In genomic region chr7:118183586-118184391, GRCh38 we compare ENCODE assay signal across 1 cellular context.
A peak's percentile ranks its signal among the peaks of the same experiment; 100 is the strongest.
TF ChIP-seq lines count a peak whose summit lies in the region.

LSM8 (plus strand) TSS chr7:118184164; CDS start chr7:118184224, 60 bp downstream.

TF ChIP-seq in HepG2, 621 proteins besides CTCF, POLR2A, EP300 and RAD21 (continued from another document and continues in another):
- TF ChIP-seq PREB (CRISPR knock-in tag; IDR thresholded peaks at IDR 0.05), result no peak
- peak; percentile 92; the same call in 1 of the 2 replicates for TF ChIP-seq GPN1 (CRISPR knock-in tag; IDR thresholded peaks at IDR 0.05; ENCODE audit: borderline replicate concordance)
- 0 out of 2 replicates have a peak, but pooled peaks have one; percentile 56 for TF ChIP-seq EEA1 (CRISPR knock-in tag; IDR thresholded peaks at IDR 0.05; ENCODE audit: borderline replicate concordance)
- TF ChIP-seq RXRA (CRISPR knock-in tag; IDR thresholded peaks at IDR 0.05), result peak; percentile 69
- TF ChIP-seq ZNF644 (CRISPR knock-in tag; IDR thresholded peaks at IDR 0.05; ENCODE audit: low read depth), result no peak
- 0 out of 2 replicates have a peak, but pooled peaks have one; percentile 45 for TF ChIP-seq HES4 (CRISPR knock-in tag; IDR thresholded peaks at IDR 0.05; ENCODE audit: borderline replicate concordance)
- TF ChIP-seq PCBP1 (IDR thresholded peaks at IDR 0.05; ENCODE audit: borderline replicate concordance, low read depth, low read length), result no peak
- TF ChIP-seq ZNF225 (CRISPR knock-in tag; IDR thresholded peaks at IDR 0.05), result 0 out of 2 replicates have a peak, but pooled peaks have one; percentile 39
- no peak for TF ChIP-seq NR2F1 (CRISPR knock-in tag; IDR thresholded peaks at IDR 0.05)
- TF ChIP-seq XBP1 (CRISPR knock-in tag; IDR thresholded peaks at IDR 0.05), result no peak
- TF ChIP-seq ZNF33B (CRISPR knock-in tag; IDR thresholded peaks at IDR 0.05), result peak; percentile 74; the same call in 1 of the 2 replicates
- 0 out of 2 replicates have a peak, but pooled peaks have one; percentile 17 for TF ChIP-seq MAZ (IDR thresholded peaks at IDR 0.05; ENCODE audit: borderline replicate concordance, low read depth, low read length)
- peak; percentile 61; the same call in 1 of the 2 replicates for TF ChIP-seq MAZ (CRISPR knock-in tag; IDR thresholded peaks at IDR 0.05; ENCODE audit: low read depth)
- TF ChIP-seq FOXO4 (CRISPR knock-in tag; conservative IDR thresholded peaks at IDR 0.05), result no peak
- TF ChIP-seq ZNF136 (CRISPR knock-in tag; IDR thresholded peaks at IDR 0.05; ENCODE audit: low read depth), result 0 out of 2 replicates have a peak, but pooled peaks have one; percentile 23
- 0 out of 2 replicates have a peak, but pooled peaks have one; percentile 44 for TF ChIP-seq MEIS1 (CRISPR knock-in tag; IDR thresholded peaks at IDR 0.05; ENCODE audit: borderline replicate concordance)
- no peak; the same call in 1 of the 2 replicates for TF ChIP-seq KDM4B (CRISPR knock-in tag; IDR thresholded peaks at IDR 0.05)
- TF ChIP-seq NR2C2 (CRISPR knock-in tag; IDR thresholded peaks at IDR 0.05; ENCODE audit: borderline replicate concordance), result peak; percentile 79
- no peak for TF ChIP-seq MZF1 (CRISPR knock-in tag; IDR thresholded peaks at IDR 0.05; ENCODE audit: borderline replicate concordance)
- no peak for TF ChIP-seq HMGA1 (CRISPR knock-in tag; conservative IDR thresholded peaks at IDR 0.05)
- no peak for TF ChIP-seq RARG (CRISPR knock-in tag; IDR thresholded peaks at IDR 0.05; ENCODE audit: low read depth)
- 0 out of 2 replicates have a peak, but pooled peaks have one; percentile 73 for TF ChIP-seq ARHGAP35 (CRISPR knock-in tag; IDR thresholded peaks at IDR 0.05; ENCODE audit: borderline replicate concordance)
- peak; percentile 56; the same call in 1 of the 2 replicates for TF ChIP-seq ZNF766 (CRISPR knock-in tag; IDR thresholded peaks at IDR 0.05; ENCODE audit: borderline replicate concordance)
- TF ChIP-seq ZNF83 (CRISPR knock-in tag; IDR thresholded peaks at IDR 0.05; ENCODE audit: borderline replicate concordance), result no peak
- TF ChIP-seq LCORL (IDR thresholded peaks at IDR 0.05), result 0 out of 2 replicates have a peak, but pooled peaks have one; percentile 22
- no peak for TF ChIP-seq LCORL (CRISPR knock-in tag; IDR thresholded peaks at IDR 0.05)
- no peak for TF ChIP-seq ZNF34 (CRISPR knock-in tag; IDR thresholded peaks at IDR 0.05; ENCODE audit: borderline replicate concordance)
- peak; percentile 80; the same call in 1 of the 2 replicates for TF ChIP-seq KDM5B (CRISPR knock-in tag; IDR thresholded peaks at IDR 0.05; ENCODE audit: borderline replicate concordance)
- no peak for TF ChIP-seq HDAC6 (IDR thresholded peaks at IDR 0.05; ENCODE audit: low read depth, low read length)
- TF ChIP-seq FOSL1 (CRISPR knock-in tag; IDR thresholded peaks at IDR 0.05; ENCODE audit: borderline replicate concordance), result no peak; the same call in 1 of the 2 replicates
- 0 out of 2 replicates have a peak, but pooled peaks have one; percentile 37 for TF ChIP-seq ZNF772 (CRISPR knock-in tag; IDR thresholded peaks at IDR 0.05)
- peak; percentile 86 for TF ChIP-seq THAP11 (CRISPR knock-in tag; IDR thresholded peaks at IDR 0.05)
- TF ChIP-seq ZBED4 (CRISPR knock-in tag; IDR thresholded peaks at IDR 0.05; ENCODE audit: borderline replicate concordance), result peak; percentile 99
- no peak for TF ChIP-seq KLF9 (CRISPR knock-in tag; IDR thresholded peaks at IDR 0.05; ENCODE audit: low read depth)
- 0 out of 2 replicates have a peak, but pooled peaks have one; percentile 24 for TF ChIP-seq MED13 (CRISPR knock-in tag; IDR thresholded peaks at IDR 0.05)
- no peak for TF ChIP-seq ZBTB1 (CRISPR knock-in tag; IDR thresholded peaks at IDR 0.05; ENCODE audit: borderline replicate concordance)
- no peak for TF ChIP-seq ZKSCAN5 (CRISPR knock-in tag; IDR thresholded peaks at IDR 0.05)
- TF ChIP-seq SMC3 (IDR thresholded peaks at IDR 0.05; ENCODE audit: low read length), result no peak
- TF ChIP-seq SP1 (IDR thresholded peaks at IDR 0.05), result no peak
- TF ChIP-seq SP1 (CRISPR knock-in tag; IDR thresholded peaks at IDR 0.05), result no peak
- TF ChIP-seq PRPF4 (IDR thresholded peaks at IDR 0.05; ENCODE audit: low read depth, low read length, poor library complexity, severe bottlenecking), result no peak
- TF ChIP-seq ZFY (CRISPR knock-in tag; IDR thresholded peaks at IDR 0.05), result peak; percentile 97
- TF ChIP-seq KDM2A (CRISPR knock-in tag; IDR thresholded peaks at IDR 0.05; ENCODE audit: borderline replicate concordance, low read depth), result peak; percentile 94
- TF ChIP-seq MEF2D (CRISPR knock-in tag; IDR thresholded peaks at IDR 0.05), result no peak
- peak; percentile 41; the same call in 1 of the 2 replicates for TF ChIP-seq ZBTB7A (CRISPR knock-in tag; IDR thresholded peaks at IDR 0.05)
- no peak for TF ChIP-seq ZNF749 (CRISPR knock-in tag; IDR thresholded peaks at IDR 0.05; ENCODE audit: borderline replicate concordance)
- TF ChIP-seq NFIB (CRISPR knock-in tag; IDR thresholded peaks at IDR 0.05; ENCODE audit: borderline replicate concordance), result no peak
- peak; percentile 67; the same call in 1 of the 2 replicates for TF ChIP-seq FOXK1 (CRISPR knock-in tag; IDR thresholded peaks at IDR 0.05; ENCODE audit: borderline replicate concordance, low read depth)
- TF ChIP-seq ZNF431 (CRISPR knock-in tag; IDR thresholded peaks at IDR 0.05; ENCODE audit: borderline replicate concordance, low read depth), result no peak
- TF ChIP-seq TERF1 (CRISPR knock-in tag; IDR thresholded peaks at IDR 0.05), result no peak
- no peak for TF ChIP-seq PHB2 (IDR thresholded peaks at IDR 0.05; ENCODE audit: partially characterized antibody)
- peak; percentile 57 for TF ChIP-seq ETV5 (CRISPR knock-in tag; IDR thresholded peaks at IDR 0.05; ENCODE audit: borderline replicate concordance)
- peak; percentile 85; the same call in 1 of the 2 replicates for TF ChIP-seq TFDP1 (CRISPR knock-in tag; IDR thresholded peaks at IDR 0.05; ENCODE audit: borderline replicate concordance)
- TF ChIP-seq PAF1 (CRISPR knock-in tag; IDR thresholded peaks at IDR 0.05), result no peak
- TF ChIP-seq ZSCAN31 (CRISPR knock-in tag; IDR thresholded peaks at IDR 0.05; ENCODE audit: low read depth), result peak; percentile 31; the same call in 1 of the 2 replicates
- TF ChIP-seq NAIF1 (CRISPR knock-in tag; IDR thresholded peaks at IDR 0.05; ENCODE audit: borderline replicate concordance), result peak; percentile 65
- TF ChIP-seq ZNF543 (CRISPR knock-in tag; IDR thresholded peaks at IDR 0.05), result no peak
- peak; percentile 79 for TF ChIP-seq ATF1 (CRISPR knock-in tag; IDR thresholded peaks at IDR 0.05)
- TF ChIP-seq HIC2 (CRISPR knock-in tag; IDR thresholded peaks at IDR 0.05; ENCODE audit: low read depth), result no peak
- 0 out of 2 replicates have a peak, but pooled peaks have one; percentile 39 for TF ChIP-seq ZBTB49 (CRISPR knock-in tag; IDR thresholded peaks at IDR 0.05; ENCODE audit: borderline replicate concordance)
- TF ChIP-seq ETV6 (CRISPR knock-in tag; conservative IDR thresholded peaks at IDR 0.05), result peak; percentile 64; the same call in 1 of the 2 replicates
- no peak for TF ChIP-seq TBX3 (IDR thresholded peaks at IDR 0.05; ENCODE audit: borderline replicate concordance)
- TF ChIP-seq CHCHD3 (CRISPR knock-in tag; IDR thresholded peaks at IDR 0.05), result no peak
- TF ChIP-seq ZNF263 (CRISPR knock-in tag; IDR thresholded peaks at IDR 0.05), result no peak
- TF ChIP-seq ZNF292 (CRISPR knock-in tag; IDR thresholded peaks at IDR 0.05; ENCODE audit: borderline replicate concordance, low read depth), result no peak
